In the genomic region with DNA sequence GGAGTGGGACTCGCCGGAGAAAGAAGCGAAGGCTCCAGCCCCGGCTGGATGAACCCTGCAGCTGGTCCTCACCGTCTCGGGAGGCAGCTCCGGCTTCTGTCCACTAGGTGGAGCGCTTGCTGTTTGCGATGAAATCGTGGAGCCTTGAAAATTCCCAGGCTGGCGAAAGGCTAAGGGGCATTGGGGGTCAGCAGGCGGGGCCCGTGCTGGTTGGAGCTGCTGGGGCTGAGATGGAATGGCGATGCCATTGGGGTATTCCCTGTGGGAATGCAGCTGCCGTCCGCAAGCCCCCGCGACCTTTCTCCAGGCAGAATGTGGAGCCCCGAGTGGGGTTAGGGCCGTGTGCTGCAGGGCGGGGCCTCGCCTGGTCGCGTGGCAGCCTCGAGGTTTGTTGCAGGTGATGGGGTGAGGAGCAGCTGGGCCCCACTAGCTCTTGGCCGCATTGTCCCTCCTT, we compare ENCODE assay signal across 1 cellular context.
A peak's percentile ranks its signal among the peaks of the same experiment; 100 is the strongest.
TF ChIP-seq lines count a peak whose summit lies in the region.

No MANE protein-coding gene starts in this region.

TF ChIP-seq in HepG2, 621 proteins besides CTCF, POLR2A, EP300 and RAD21 (continued from another document and continues in another):
- TF ChIP-seq KIAA2018 (CRISPR knock-in tag; IDR thresholded peaks at IDR 0.05; ENCODE audit: borderline replicate concordance) (no peak), ZNF569 (CRISPR knock-in tag; IDR thresholded peaks at IDR 0.05; ENCODE audit: borderline replicate concordance) (no peak), HIC2 (CRISPR knock-in tag; IDR thresholded peaks at IDR 0.05; ENCODE audit: low read depth) (no peak), PAF1 (CRISPR knock-in tag; IDR thresholded peaks at IDR 0.05) (no peak), HMGXB3 (CRISPR knock-in tag; IDR thresholded peaks at IDR 0.05; ENCODE audit: borderline replicate concordance) (no peak), SP140L (CRISPR knock-in tag; IDR thresholded peaks at IDR 0.05; ENCODE audit: borderline replicate concordance) (no peak), HNRNPUL1 (IDR thresholded peaks at IDR 0.05; ENCODE audit: low read depth, low read length) (no peak), ZBTB4 (CRISPR knock-in tag; IDR thresholded peaks at IDR 0.05; ENCODE audit: borderline replicate concordance) (no peak), NR3C1 (CRISPR knock-in tag; IDR thresholded peaks at IDR 0.05) (no peak), AGO1 (IDR thresholded peaks at IDR 0.05; ENCODE audit: low read depth, low read length, poor library complexity, severe bottlenecking) (no peak), CBX2 (IDR thresholded peaks at IDR 0.05; ENCODE audit: low read depth, low read length) (no peak), CBX2 (CRISPR knock-in tag; IDR thresholded peaks at IDR 0.05; ENCODE audit: low read depth) (no peak), TP53 (CRISPR knock-in tag; conservative IDR thresholded peaks at IDR 0.05) (no peak), ZNF615 (CRISPR knock-in tag; IDR thresholded peaks at IDR 0.05; ENCODE audit: borderline replicate concordance) (no peak), IRX3 (CRISPR knock-in tag; IDR thresholded peaks at IDR 0.05; ENCODE audit: borderline replicate concordance, low read depth) (no peak), ZNF660 (CRISPR knock-in tag; IDR thresholded peaks at IDR 0.05; ENCODE audit: borderline replicate concordance, low read depth) (no peak), ZNF230 (CRISPR knock-in tag; IDR thresholded peaks at IDR 0.05) (no peak), ZNF180 (CRISPR knock-in tag; IDR thresholded peaks at IDR 0.05; ENCODE audit: borderline replicate concordance, low read depth) (no peak), GMEB2 (CRISPR knock-in tag; IDR thresholded peaks at IDR 0.05; ENCODE audit: low read depth) (no peak), TBX2 (CRISPR knock-in tag; IDR thresholded peaks at IDR 0.05; ENCODE audit: borderline replicate concordance) (0 out of 2 replicates have a peak, but pooled peaks have one; percentile 0)
- TF ChIP-seq, protein P1, sequence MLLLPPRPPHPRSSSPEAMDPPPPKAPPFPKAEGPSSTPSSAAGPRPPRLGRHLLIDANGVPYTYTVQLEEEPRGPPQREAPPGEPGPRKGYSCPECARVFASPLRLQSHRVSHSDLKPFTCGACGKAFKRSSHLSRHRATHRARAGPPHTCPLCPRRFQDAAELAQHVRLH (CRISPR knock-in tag; IDR thresholded peaks at IDR 0.05; ENCODE audit: borderline replicate concordance, low read depth), result peak; percentile 37; the same call in 1 of the 2 replicates
- TF ChIP-seq, protein P2, sequence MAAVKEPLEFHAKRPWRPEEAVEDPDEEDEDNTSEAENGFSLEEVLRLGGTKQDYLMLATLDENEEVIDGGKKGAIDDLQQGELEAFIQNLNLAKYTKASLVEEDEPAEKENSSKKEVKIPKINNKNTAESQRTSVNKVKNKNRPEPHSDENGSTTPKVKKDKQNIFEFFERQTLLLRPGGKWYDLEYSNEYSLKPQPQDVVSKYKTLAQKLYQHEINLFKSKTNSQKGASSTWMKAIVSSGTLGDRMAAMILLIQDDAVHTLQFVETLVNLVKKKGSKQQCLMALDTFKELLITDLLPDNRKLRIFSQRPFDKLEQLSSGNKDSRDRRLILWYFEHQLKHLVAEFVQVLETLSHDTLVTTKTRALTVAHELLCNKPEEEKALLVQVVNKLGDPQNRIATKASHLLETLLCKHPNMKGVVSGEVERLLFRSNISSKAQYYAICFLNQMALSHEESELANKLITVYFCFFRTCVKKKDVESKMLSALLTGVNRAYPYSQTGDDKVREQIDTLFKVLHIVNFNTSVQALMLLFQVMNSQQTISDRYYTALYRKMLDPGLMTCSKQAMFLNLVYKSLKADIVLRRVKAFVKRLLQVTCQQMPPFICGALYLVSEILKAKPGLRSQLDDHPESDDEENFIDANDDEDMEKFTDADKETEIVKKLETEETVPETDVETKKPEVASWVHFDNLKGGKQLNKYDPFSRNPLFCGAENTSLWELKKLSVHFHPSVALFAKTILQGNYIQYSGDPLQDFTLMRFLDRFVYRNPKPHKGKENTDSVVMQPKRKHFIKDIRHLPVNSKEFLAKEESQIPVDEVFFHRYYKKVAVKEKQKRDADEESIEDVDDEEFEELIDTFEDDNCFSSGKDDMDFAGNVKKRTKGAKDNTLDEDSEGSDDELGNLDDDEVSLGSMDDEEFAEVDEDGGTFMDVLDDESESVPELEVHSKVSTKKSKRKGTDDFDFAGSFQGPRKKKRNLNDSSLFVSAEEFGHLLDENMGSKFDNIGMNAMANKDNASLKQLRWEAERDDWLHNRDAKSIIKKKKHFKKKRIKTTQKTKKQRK (IDR thresholded peaks at IDR 0.05; ENCODE audit: low read length), result no peak
- TF ChIP-seq, protein P3, sequence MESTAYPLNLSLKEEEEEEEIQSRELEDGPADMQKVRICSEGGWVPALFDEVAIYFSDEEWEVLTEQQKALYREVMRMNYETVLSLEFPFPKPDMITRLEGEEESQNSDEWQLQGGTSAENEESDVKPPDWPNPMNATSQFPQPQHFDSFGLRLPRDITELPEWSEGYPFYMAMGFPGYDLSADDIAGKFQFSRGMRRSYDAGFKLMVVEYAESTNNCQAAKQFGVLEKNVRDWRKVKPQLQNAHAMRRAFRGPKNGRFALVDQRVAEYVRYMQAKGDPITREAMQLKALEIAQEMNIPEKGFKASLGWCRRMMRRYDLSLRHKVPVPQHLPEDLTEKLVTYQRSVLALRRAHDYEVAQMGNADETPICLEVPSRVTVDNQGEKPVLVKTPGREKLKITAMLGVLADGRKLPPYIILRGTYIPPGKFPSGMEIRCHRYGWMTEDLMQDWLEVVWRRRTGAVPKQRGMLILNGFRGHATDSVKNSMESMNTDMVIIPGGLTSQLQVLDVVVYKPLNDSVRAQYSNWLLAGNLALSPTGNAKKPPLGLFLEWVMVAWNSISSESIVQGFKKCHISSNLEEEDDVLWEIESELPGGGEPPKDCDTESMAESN (CRISPR knock-in tag; conservative IDR thresholded peaks at IDR 0.05), result 0 out of 2 replicates have a peak, but pooled peaks have one; percentile 26
